ENCODE assay signal across 8 cellular contexts in genomic region chr19:49812452-49812996, GRCh38. TPM values are rescaled to one million over a fixed set of nuclear protein-coding genes. Genes with fewer than 3 reads are reported as not detected.
DNase-seq lines count a peak whose midpoint lies in the region; ATAC-seq, FAIRE-seq and TF ChIP-seq lines count a peak whose summit lies in the region.

No MANE protein-coding gene starts in this region.

- peaks cover 28% of the 10 kb centered on the region for H3K36me3 Mint-ChIP-seq in Calu3 (ENCODE audit: insufficient read depth, unreplicated experiment)

- H3K27ac ChIP-seq in RWPE1 (peak overlapping the region; percentile 84), pancreas (peak overlapping the region; percentile 67 to 87 (median 79))

- DNase-seq in Calu3 (no peak), RWPE1 (ENCODE audit: low spot score) (no peak), epithelial cell of proximal tubule (ENCODE audit: low read depth) (no peak), pancreas (no peak), putamen (ENCODE audit: low spot score) (no peak), COLO829 (ENCODE audit: low spot score) (no peak), NOMO-1 (lab: John Stamatoyannopoulos, UW; ENCODE audit: unreplicated experiment in 2 of 2) (no peak)

- CTCF ChIA-PET in Calu3 (lab: Charles Lee) (interaction anchor here (0.6 to 1.3 kb wide), 3 partner anchors 55 to 402 kb away, joined by 3 to 5 read pairs (median 3); no protein-coding TSS in a partner anchor), RWPE1 (lab: Yijun Ruan, JAX) (interaction anchor here (0.6 to 0.7 kb wide), 2 partner anchors 16 to 46 kb away, joined by 3 read pairs; partner anchors contain the start of gene AP2A1)

- ATAC-seq in pancreas = no peak
- ATAC-seq in HG03280 (IDR thresholded peaks at IDR 0.05; ENCODE audit: unreplicated experiment) = no peak

- H3K4me3 ChIP-seq in epithelial cell of proximal tubule (ENCODE audit: low read depth, low read length) = peak overlapping the region; percentile 87
- peak overlapping the region; percentile 54 to 73 (median 67) for H3K4me3 ChIP-seq in pancreas

- H3K4me1 Mint-ChIP-seq in Calu3 (ENCODE audit: low read depth, unreplicated experiment) = peaks cover 9% of the 10 kb centered on the region

- H3K27me3 ChIP-seq in pancreas = no peaks in the 10 kb centered on the region

- POLR2A ChIA-PET in RWPE1 (lab: Yijun Ruan, JAX; ENCODE audit: low non-redundant PET) = no interaction called here

- WGBS in pancreas, 2 donors = 41 to 44% methylated on average over 11 of the region's 11 CpGs

- intact Hi-C loops in Calu3 (cut with micrococcal nuclease; ENCODE audit: unreplicated experiment) = no loop called here
- intact Hi-C loops in pancreas (cut with DNase I) = no loop called here

- TF ChIP-seq CTCF in Calu3 (IDR thresholded peaks at IDR 0.05; ENCODE audit: unreplicated experiment) = no peak
- TF ChIP-seq CTCF in RWPE1 (conservative IDR thresholded peaks at IDR 0.05; ENCODE audit: low read depth) = no peak
- no peak for TF ChIP-seq CTCF in epithelial cell of proximal tubule (conservative IDR thresholded peaks at IDR 0.05; ENCODE audit: low read depth, low read length)
- no peak for TF ChIP-seq CTCF in pancreas (IDR thresholded peaks at IDR 0.05)

- no peaks in the 10 kb centered on the region for H3K27me3 Mint-ChIP-seq in Calu3 (ENCODE audit: unreplicated experiment)

- peak overlapping the region; percentile 76 for H3K4me3 Mint-ChIP-seq in Calu3 (ENCODE audit: low read depth, unreplicated experiment)

- no TSS peak for BruUV-seq in Calu3 (replicated peaks; lab: Mats Ljungman, UMichigan)

- H3K9me3 ChIP-seq in pancreas = no peaks in the 10 kb centered on the region

- H3K27ac Mint-ChIP-seq in Calu3 (ENCODE audit: unreplicated experiment) = peak overlapping the region; percentile 81

- H3K36me3 ChIP-seq in pancreas = no peaks in the 10 kb centered on the region

- peaks cover 8 to 17% (median 10%) of the 10 kb centered on the region in 3 donors for H3K4me1 ChIP-seq in pancreas

- no peak for FAIRE-seq in pancreas (lab: Jason Lieb, UNC)

- H3K9me3 Mint-ChIP-seq in Calu3 (ENCODE audit: low read depth, unreplicated experiment) = no peaks in the 10 kb centered on the region

RNA-seq across cellular contexts. Expression of gene FUZ, which starts 0.6 kb away (rescaled TPM):
- total RNA-seq in Calu3 (2022) (12.2 and 17.0 TPM in 2 replicates), epithelial cell of proximal tubule (8.3 and 15.0 TPM in 2 replicates), pancreas (10 to 100 TPM in 3 of 6 donors, 1 to 10 TPM in 3; 8.8 to 22.3 (median 12.1) TPM)
- 10 to 100 TPM; 24.3 to 30.3 TPM for polyA plus RNA-seq in pancreas

RNA-seq across cellular contexts. Expression of gene MED25, which starts 5.6 kb away (rescaled TPM):
- total RNA-seq in Calu3 (2022) (89.7 and 95.8 TPM in 2 replicates), epithelial cell of proximal tubule (30.4 and 34.8 TPM in 2 replicates), pancreas (10 to 100 TPM; 19.4 to 34.9 (median 24.3) TPM)
- polyA plus RNA-seq in pancreas = 10 to 100 TPM; 56.8 to 60.0 TPM

RNA-seq across cellular contexts. Expression of gene PTOV1, which starts 38.4 kb away (rescaled TPM):
- total RNA-seq in Calu3 (2022) = 231 and 256 TPM in 2 replicates
- total RNA-seq in epithelial cell of proximal tubule = 81.9 and 121 TPM in 2 replicates
- total RNA-seq in pancreas = 100 to 1,000 TPM in 1 of 6 donors, 10 to 100 TPM in 5; 48.8 to 116 (median 72.8) TPM
- 100 to 1,000 TPM; 177 to 191 TPM for polyA plus RNA-seq in pancreas

RNA-seq across cellular contexts. Expression of gene AP2A1, which starts 45.7 kb away (rescaled TPM):
- total RNA-seq in Calu3 (2022) (80.1 and 89.0 TPM in 2 replicates), epithelial cell of proximal tubule (98.2 and 103 TPM in 2 replicates), pancreas (10 to 100 TPM; 29.3 to 42.8 (median 34.2) TPM)
- 10 to 100 TPM; 27.1 to 29.0 TPM for polyA plus RNA-seq in pancreas

RNA-seq across cellular contexts. Expression of gene TSKS, which starts 49.4 kb away (rescaled TPM):
- total RNA-seq in Calu3 (2022) (not detected in 2 replicates), epithelial cell of proximal tubule (not detected in 2 replicates), pancreas (under 1 TPM in 3 of 6 donors, not detected in 3; 0.08 to 0.34 (median 0.09) TPM)
- polyA plus RNA-seq in pancreas = under 1 TPM; 0.35 to 0.76 TPM
